ENCODE assay signal across 12 cellular contexts in the genomic region with DNA sequence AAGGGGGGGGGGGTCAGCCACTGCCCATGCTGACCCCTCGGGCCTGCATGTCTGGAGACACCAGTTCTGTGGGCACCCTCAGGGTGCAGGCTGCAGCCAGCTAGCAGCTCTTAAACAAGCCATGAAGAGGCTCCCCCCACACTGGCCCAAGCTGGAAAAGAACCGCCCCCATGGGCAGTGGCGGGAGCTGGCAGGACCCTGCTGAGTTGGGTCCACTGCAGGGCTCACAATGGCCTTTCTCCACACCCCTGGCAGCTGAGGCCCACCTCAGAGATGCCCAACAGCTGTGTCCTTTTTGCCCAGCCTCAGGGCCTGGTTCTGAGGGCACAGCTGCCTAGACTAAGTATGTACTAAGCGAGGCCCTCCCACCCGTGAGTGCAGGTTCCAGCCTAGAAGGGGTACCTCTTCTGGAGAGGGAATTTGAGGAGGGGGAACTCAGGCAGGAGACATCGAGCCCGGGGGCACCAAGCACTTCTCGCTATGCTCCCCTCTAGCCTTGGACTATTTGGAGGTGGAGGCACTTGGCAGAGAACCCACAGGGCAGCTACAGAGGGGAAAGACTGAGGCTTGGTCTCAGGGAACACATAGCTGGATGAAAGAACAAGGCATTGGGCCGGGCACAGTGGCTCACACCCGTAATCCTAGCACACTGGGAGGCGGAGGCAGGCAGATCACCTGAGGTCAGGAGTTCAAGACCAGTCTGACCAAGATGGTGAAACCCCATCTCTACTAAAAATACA. TPM values are rescaled to one million over a fixed set of nuclear protein-coding genes. Genes with fewer than 3 reads are reported as not detected.
A peak's percentile ranks its signal among the peaks of the same experiment; 100 is the strongest.
DNase-seq lines count a peak whose midpoint lies in the region; ATAC-seq and TF ChIP-seq lines count a peak whose summit lies in the region.
"Had no signal": no experiment of that assay in that cellular context is flagged by ENCODE, and none has a peak within 500 bp of the region (broad histone marks: within the 10 kb centered on the region; RNA-seq: fewer than 3 reads in every experiment).

No MANE protein-coding gene starts in this region.

- H3K4me3 ChIP-seq in Loucy (ENCODE audit: low read length, poor library complexity, severe bottlenecking) = peak overlapping the region; percentile 96

- no peak for TF ChIP-seq CTCF in Loucy (conservative IDR thresholded peaks at IDR 0.05; ENCODE audit: low read length)

- ATAC-seq in naive B cell (ENCODE audit: low read depth in 2 of 2) (no peak), HG03139 (IDR thresholded peaks at IDR 0.05; ENCODE audit: unreplicated experiment) (no peak)

- H3K27me3 Mint-ChIP-seq in naive B cell = no peaks in the 10 kb centered on the region

- no peaks in the 10 kb centered on the region for H3K9me3 ChIP-seq in Loucy (ENCODE audit: insufficient read depth, low read depth, low read length)

- peak overlapping the region; percentile 99 for H3K27ac ChIP-seq in cingulate gyrus (ENCODE audit: low read depth, low read length)

- no peak for DNase-seq in naive B cell
- DNase-seq in superior temporal gyrus (ENCODE audit: extremely low spot score) = peak; percentile 28
- no peak for DNase-seq in stimulated activated naive CD4-positive, alpha-beta T cell (lab: John Stamatoyannopoulos, UW)
- no peak for DNase-seq in NCI-H82 treated with DMSO at 0.1 percent for 48 hours (lab: John Stamatoyannopoulos, UW; ENCODE audit: unreplicated experiment)
- no peak for DNase-seq in G401 (ENCODE audit: low spot score)
- DNase-seq: activated CD4-positive, alpha-beta memory T cell treated with anti-CD3 and anti-CD28 coated beads, Interleukin-2, amount 10 ng/mL, durations not matched to agents 7 days and 5 days; GDM1; NCI-H345; stimulated activated naive CD4-positive, alpha-beta T cell treated with Interleukin-2 at 50 U/mL for 16 hours had no signal

- no peaks in the 10 kb centered on the region for H3K9me3 Mint-ChIP-seq in naive B cell
- H3K9me3 Mint-ChIP-seq: activated CD4-positive, alpha-beta memory T cell treated with anti-CD3 and anti-CD28 coated beads, Interleukin-2, amount 10 ng/mL, durations not matched to agents 7 days and 5 days had no signal

- H3K79me2 ChIP-seq in Loucy (ENCODE audit: insufficient read depth, low read length) = peaks cover 37% of the 10 kb centered on the region

- H3K4me2 ChIP-seq in Loucy (ENCODE audit: low read depth, low read length, poor library complexity, severe bottlenecking) = peak overlapping the region; percentile 81

- no peaks in the 10 kb centered on the region for H3F3A ChIP-seq in Loucy (ENCODE audit: low read depth)

- H3K4me1 Mint-ChIP-seq in naive B cell = peaks cover 73 to 82% (median 73%) of the 10 kb centered on the region in 3 donors

- H4K20me1 ChIP-seq in Loucy (ENCODE audit: insufficient read depth, low read length, poor library complexity, severe bottlenecking) = no peaks in the 10 kb centered on the region

- H3K9ac ChIP-seq in Loucy (ENCODE audit: low read depth, low read length, poor library complexity, severe bottlenecking) = peak overlapping the region; percentile 60

- H3K9me2 ChIP-seq in Loucy (replicated peaks; ENCODE audit: low read depth, low read length) = no peaks in the 10 kb centered on the region

- in situ Hi-C loops in G401 (cut with HindIII; ENCODE audit: low sequenced_read_pairs) = loop anchor here (25.0 kb wide), 1 partner anchor 246 kb away; a partner anchor contains a TSS

- peak overlapping the region in 4 of 6 donors; percentile 9 to 83 (median 35) for H3K27ac Mint-ChIP-seq in naive B cell
- H3K27ac Mint-ChIP-seq: activated CD4-positive, alpha-beta memory T cell treated with anti-CD3 and anti-CD28 coated beads, Interleukin-2, amount 10 ng/mL, durations not matched to agents 7 days and 5 days had no signal

- peaks cover 71% of the 10 kb centered on the region for H3K4me1 ChIP-seq in Loucy (ENCODE audit: insufficient read depth, low read length, poor library complexity, severe bottlenecking)

- H3K36me3 Mint-ChIP-seq in naive B cell = no peaks in the 10 kb centered on the region

- H3K36me3 ChIP-seq in Loucy (ENCODE audit: insufficient read depth, low read length) = no peaks in the 10 kb centered on the region

- H3K27me3 ChIP-seq in Loucy (ENCODE audit: insufficient read depth, low read length, poor library complexity, severe bottlenecking) = no peaks in the 10 kb centered on the region

- H2AFZ ChIP-seq in Loucy (ENCODE audit: low read length) = no peak overlapping the region

- peak overlapping the region in 2 of 8 donors; percentile 54 to 78 for H3K4me3 Mint-ChIP-seq in naive B cell
- H3K4me3 Mint-ChIP-seq: activated CD4-positive, alpha-beta memory T cell treated with anti-CD3 and anti-CD28 coated beads, Interleukin-2, amount 10 ng/mL, durations not matched to agents 7 days and 5 days had no signal

RNA-seq across cellular contexts. Expression of a gene that starts 3.2 kb away (rescaled TPM):
- 1 to 10 TPM; 1.9 to 5.3 (median 4.7) TPM for polyA plus RNA-seq in naive B cell (ENCODE audit: low read depth in 6 of 6)
- 11.8 and 18.4 TPM in 2 replicates for total RNA-seq in G401 (2014; rRNA removed; shearing (Covaris generic))

RNA-seq across cellular contexts. Expression of a gene that starts 11.7 kb away (rescaled TPM):
- polyA plus RNA-seq in naive B cell (ENCODE audit: low read depth in 6 of 6) = 10 to 100 TPM; 44.9 to 58.9 (median 47.6) TPM
- total RNA-seq in G401 (2014; rRNA removed; shearing (Covaris generic)) = 70.0 and 90.8 TPM in 2 replicates

RNA-seq across cellular contexts. Expression of a gene that starts 34.4 kb away (rescaled TPM):
- polyA plus RNA-seq in naive B cell (ENCODE audit: low read depth in 6 of 6) = 1 to 10 TPM in 5 of 6 donors, not detected in 1; 1.1 to 2.9 (median 2.1) TPM
- 0.06 and 2.0 TPM in 2 replicates for total RNA-seq in G401 (2014; rRNA removed; shearing (Covaris generic))

RNA-seq across cellular contexts. Expression of a gene that starts 50.7 kb away (rescaled TPM):
- not detected for polyA plus RNA-seq in naive B cell (ENCODE audit: low read depth in 6 of 6)
- not detected in 2 replicates for total RNA-seq in G401 (2014; rRNA removed; shearing (Covaris generic))
- total RNA-seq: activated CD4-positive, alpha-beta memory T cell treated with anti-CD3 and anti-CD28 coated beads, Interleukin-2, amount 10 ng/mL, durations not matched to agents 7 days and 5 days had no signal

RNA-seq across cellular contexts. Expression of a gene that starts 55.8 kb away (rescaled TPM):
- polyA plus RNA-seq in naive B cell (ENCODE audit: low read depth in 6 of 6) = 10 to 100 TPM in 2 of 6 donors, 1 to 10 TPM in 4; 7.7 to 13.1 (median 9.2) TPM
- total RNA-seq in G401 (2014; rRNA removed; shearing (Covaris generic)) = 67.9 and 80.5 TPM in 2 replicates
